In the genomic region with DNA sequence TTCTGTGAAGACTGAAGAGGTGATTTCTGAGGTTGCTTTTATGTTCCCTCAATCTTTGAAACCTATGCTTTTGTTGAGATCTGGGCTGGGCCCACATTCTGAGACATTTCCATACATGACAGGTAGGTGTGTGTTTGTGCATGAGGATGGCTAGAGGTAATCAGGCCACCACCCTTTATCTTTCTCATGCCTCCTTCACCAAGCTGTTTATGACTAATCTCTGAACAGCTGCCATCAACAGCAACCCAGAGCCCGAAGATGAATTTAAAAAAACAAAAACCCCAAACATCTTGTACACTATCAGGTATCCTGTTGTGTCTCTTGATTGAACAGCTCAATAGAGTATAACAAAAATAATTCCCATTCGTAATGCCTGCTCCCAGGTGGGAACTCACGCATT, we compare ENCODE assay signal across 25 cellular contexts. TPM values are rescaled to one million over a fixed set of nuclear protein-coding genes. Genes with fewer than 3 reads are reported as not detected.
"Had no signal": no experiment of that assay in that cellular context is flagged by ENCODE, and none has a peak within 500 bp of the region (broad histone marks: within the 10 kb centered on the region; RNA-seq: fewer than 3 reads in every experiment).

No MANE protein-coding gene starts in this region.

- H3K27me3 ChIP-seq: body of pancreas, esophagus muscularis mucosa, heart right ventricle, testis, upper lobe of left lung had no signal

- H3K9me3 ChIP-seq: body of pancreas, esophagus muscularis mucosa, heart right ventricle, left ventricle myocardium inferior, psoas muscle, testis, upper lobe of left lung had no signal

- ATAC-seq: activated CD4-positive, alpha-beta T cell treated with anti-CD3 and anti-CD28 coated beads for 36 hours; activated T-helper 17 cell treated with anti-CD3 and anti-CD28 coated beads, Interleukin-2, amount 50 U/mL, for 72 hours; body of pancreas; heart right ventricle; naive thymus-derived CD8-positive, alpha-beta T cell; psoas muscle; right cardiac atrium; stimulated activated memory B cell treated with anti-CD40 and anti-IgM and Interleukin-4, amounts not matched to agents 10 μg/mL and 1 μg/mL and 100 μg/mL, for 72 hours had no signal

- H3K36me3 ChIP-seq: esophagus muscularis mucosa, heart right ventricle, left ventricle myocardium inferior, upper lobe of left lung had no signal

- H3K4me3 ChIP-seq: body of pancreas, coronary artery, esophagus muscularis mucosa, heart right ventricle, left ventricle myocardium inferior, psoas muscle, testis, upper lobe of left lung had no signal

- DNase-seq: activated CD4-positive, alpha-beta T cell treated with anti-CD3 and anti-CD28 coated beads for 36 hours; activated CD4-positive, alpha-beta T cell treated with anti-CD3 and anti-CD28 coated beads, Interleukin-2, amount 50 U/mL, for 48 hours; activated naive CD4-positive, alpha-beta T cell treated with Interleukin-2 at 50 U/mL for 16 hours; activated naive CD8-positive, alpha-beta T cell treated with anti-CD3 and anti-CD28 coated beads, Interleukin-2, amount 10 ng/mL, durations not matched to agents 7 days and 5 days; amygdala; body of pancreas; central memory CD4-positive, alpha-beta T cell; heart right ventricle; kidney glomerular epithelial cell; left ventricle myocardium inferior; naive thymus-derived CD8-positive, alpha-beta T cell; psoas muscle; right cardiac atrium; small intestine; stimulated activated CD4-positive, alpha-beta T cell treated with anti-CD3 and anti-CD28 coated beads, Interleukin-4, amount 100 ng/mL, for 4 hours; T-helper 2 cell; testis; upper lobe of left lung had no signal

- FAIRE-seq: endometrium, small intestine had no signal

RNA-seq across cellular contexts. Expression of gene C5orf46, which starts 12.6 kb away (rescaled TPM):
- total RNA-seq: activated CD4-positive, alpha-beta T cell treated with anti-CD3 and anti-CD28 coated beads for 36 hours; activated naive CD8-positive, alpha-beta T cell treated with anti-CD3 and anti-CD28 coated beads, Interleukin-2, amount 10 ng/mL, durations not matched to agents 7 days and 5 days; activated T-helper 17 cell treated with anti-CD3 and anti-CD28 coated beads, Interleukin-2, amount 50 U/mL, for 72 hours; body of pancreas; esophagus muscularis mucosa; mucosa of gallbladder; naive thymus-derived CD8-positive, alpha-beta T cell; osteocyte; psoas muscle; upper lobe of left lung had no signal
- polyA plus RNA-seq: naive thymus-derived CD8-positive, alpha-beta T cell; psoas muscle; small intestine had no signal

RNA-seq across cellular contexts. Expression of gene SCGB3A2, which starts 40.4 kb away (rescaled TPM):
- total RNA-seq: activated CD4-positive, alpha-beta T cell treated with anti-CD3 and anti-CD28 coated beads for 36 hours; activated naive CD8-positive, alpha-beta T cell treated with anti-CD3 and anti-CD28 coated beads, Interleukin-2, amount 10 ng/mL, durations not matched to agents 7 days and 5 days; activated T-helper 17 cell treated with anti-CD3 and anti-CD28 coated beads, Interleukin-2, amount 50 U/mL, for 72 hours; body of pancreas; esophagus muscularis mucosa; heart right ventricle; left ventricle myocardium inferior; mucosa of gallbladder; naive thymus-derived CD8-positive, alpha-beta T cell; osteocyte; psoas muscle; testis had no signal
- polyA plus RNA-seq: naive thymus-derived CD8-positive, alpha-beta T cell had no signal
